ENCODE assay signal across 22 cellular contexts in the genomic region with DNA sequence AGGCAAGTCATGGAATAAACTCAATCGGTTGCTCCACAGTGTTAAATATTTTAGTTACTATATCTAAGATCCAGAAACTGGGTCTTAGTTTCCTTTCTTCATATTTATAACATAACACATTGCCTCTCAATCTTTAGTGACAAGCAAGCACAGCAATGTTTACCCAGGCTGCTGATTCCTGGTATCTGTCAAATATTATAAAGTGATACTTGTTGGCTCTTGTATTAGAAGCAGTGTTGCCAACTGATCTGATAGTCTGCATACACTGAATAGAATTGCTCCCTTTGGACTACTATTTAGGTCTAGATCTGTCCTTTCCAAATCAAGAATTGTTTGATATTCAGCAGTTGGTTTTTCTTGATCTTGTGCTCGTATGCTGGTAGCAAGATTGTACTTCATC. TPM values are rescaled to one million over a fixed set of nuclear protein-coding genes. Genes with fewer than 3 reads are reported as not detected.
A peak's percentile ranks its signal among the peaks of the same experiment; 100 is the strongest.
DNase-seq lines count a peak whose midpoint lies in the region; ATAC-seq, FAIRE-seq and TF ChIP-seq lines count a peak whose summit lies in the region.
"Had no signal": no experiment of that assay in that cellular context is flagged by ENCODE, and none has a peak within 500 bp of the region (broad histone marks: within the 10 kb centered on the region; RNA-seq: fewer than 3 reads in every experiment).

No MANE protein-coding gene starts in this region.

- H3K4me3 ChIP-seq in left lung, result no peak overlapping the region
- no peak overlapping the region for H3K4me3 ChIP-seq in pancreas
- H3K4me3 ChIP-seq: GM12878, GM23338 had no signal

- no peak for DNase-seq in GM18507 (ENCODE audit: extremely low spot score, insufficient read length, low read depth)
- DNase-seq in NCI-H69 (lab: John Stamatoyannopoulos, UW), result peak; percentile 10
- no peak for DNase-seq in left lung
- no peak for DNase-seq in pancreas
- no peak for DNase-seq in glomerular visceral epithelial cell (ENCODE audit: extremely low spot score)
- DNase-seq in KG1 (lab: John Stamatoyannopoulos, UW), result no peak
- DNase-seq: C1 segment of cervical spinal cord; Calu3; CD4-positive, alpha-beta memory T cell; COR-L47; DMS79; EL; GDM1; H9 had no signal

- H3K9me3 ChIP-seq in left lung (no peaks in the 10 kb centered on the region), pancreas (no peaks in the 10 kb centered on the region)

- H3K27me3 ChIP-seq in left lung (no peaks in the 10 kb centered on the region), pancreas (no peaks in the 10 kb centered on the region)

- no peak for TF ChIP-seq CTCF in left lung (IDR thresholded peaks at IDR 0.05)
- TF ChIP-seq CTCF in pancreas (IDR thresholded peaks at IDR 0.05), result no peak

- H3K36me3 ChIP-seq in left lung (no peaks in the 10 kb centered on the region), pancreas (no peaks in the 10 kb centered on the region)

- H3K27ac ChIP-seq in left lung (peak overlapping the region in 1 of 2 donors; percentile 45), pancreas (no peak overlapping the region)

- peak; percentile 79 for ATAC-seq in left lung
- ATAC-seq in pancreas, result peak; percentile 84 to 99 (median 91)
- ATAC-seq in HG03469 (IDR thresholded peaks at IDR 0.05; ENCODE audit: unreplicated experiment), result no peak
- ATAC-seq: GM12878, GM23338, HCT116 had no signal

- FAIRE-seq in GM18507 (lab: Jason Lieb, UNC) (peak; percentile 26), pancreas (lab: Jason Lieb, UNC) (no peak)

- intact Hi-C loops in left lung (cut with DNase I), result no loop called here
- intact Hi-C loops in pancreas (cut with DNase I), result no loop called here

- 15 to 16% methylated on average over 2 of the region's 2 CpGs for WGBS in pancreas, 2 donors

- H3K4me1 ChIP-seq in left lung, result peaks cover 0 to 16% of the 10 kb centered on the region in 2 donors
- peaks cover 0 to 8% (median 4%) of the 10 kb centered on the region in 3 donors for H3K4me1 ChIP-seq in pancreas

RNA-seq across cellular contexts. Expression of gene HHLA2, which starts 7.2 kb away (rescaled TPM):
- total RNA-seq in left lung (1 to 10 TPM; 1.5 to 2.5 TPM), pancreas (1 to 10 TPM in 4 of 6 donors, under 1 TPM in 2; 0.28 to 2.8 (median 1.1) TPM)
- under 1 TPM; 0.23 to 0.54 TPM for polyA plus RNA-seq in pancreas
- total RNA-seq: A172, A673, GM23338, H4, H9 had no signal
- polyA plus RNA-seq: BJ; CD4-positive, alpha-beta memory T cell; GM23338 had no signal
